Comparison of ENCODE assay signal across 10 cellular contexts in genomic region chr13:105410602-105411001, GRCh38. TPM values are rescaled to one million over a fixed set of nuclear protein-coding genes. Genes with fewer than 3 reads are reported as not detected.
A peak's percentile ranks its signal among the peaks of the same experiment; 100 is the strongest.
DNase-seq lines count a peak whose midpoint lies in the region; ATAC-seq and TF ChIP-seq lines count a peak whose summit lies in the region.
"Had no signal": no experiment of that assay in that cellular context is flagged by ENCODE, and none has a peak within 500 bp of the region (broad histone marks: within the 10 kb centered on the region; RNA-seq: fewer than 3 reads in every experiment).

No MANE protein-coding gene starts in this region.

- H3K4me3 ChIP-seq in BJ (ENCODE audit: low read depth, low read length) = no peak overlapping the region
- H3K4me3 ChIP-seq in Jurkat, Clone E6-1 (ENCODE audit: low read length) = no peak overlapping the region

- CTCF ChIA-PET in BJ (lab: Yijun Ruan, JAX) = interaction anchor here (0.7 to 2.1 kb wide), 25 partner anchors 10 to 1127 kb away, joined by 3 to 9 read pairs (median 4); no protein-coding TSS in a partner anchor

- H3K27me3 Mint-ChIP-seq in glutamatergic neuron (ENCODE audit: unreplicated experiment) = peaks cover 2% of the 10 kb centered on the region
- no peaks in the 10 kb centered on the region for H3K27me3 Mint-ChIP-seq in activated T-helper 17 cell treated with anti-CD3 and anti-CD28 coated beads, Interleukin-2, amount 50 U/mL, for 72 hours

- no peaks in the 10 kb centered on the region for H3K36me3 Mint-ChIP-seq in glutamatergic neuron (ENCODE audit: unreplicated experiment)
- H3K36me3 Mint-ChIP-seq in activated T-helper 17 cell treated with anti-CD3 and anti-CD28 coated beads, Interleukin-2, amount 50 U/mL, for 72 hours (ENCODE audit: low read depth) = no peaks in the 10 kb centered on the region

- no peak overlapping the region for H3K27ac Mint-ChIP-seq in glutamatergic neuron (ENCODE audit: unreplicated experiment)
- no peak overlapping the region for H3K27ac Mint-ChIP-seq in activated T-helper 17 cell treated with anti-CD3 and anti-CD28 coated beads, Interleukin-2, amount 50 U/mL, for 72 hours

- ATAC-seq in activated T-helper 17 cell treated with anti-CD3 and anti-CD28 coated beads, Interleukin-2, amount 50 U/mL, for 72 hours (replicated peaks) = no peak
- ATAC-seq in GM21526 (IDR thresholded peaks at IDR 0.05; ENCODE audit: low FRiP score, unreplicated experiment) (no peak), GM21367 (IDR thresholded peaks at IDR 0.05; ENCODE audit: unreplicated experiment) (no peak)

- TF ChIP-seq CTCF in BJ (IDR thresholded peaks at IDR 0.05; ENCODE audit: insufficient read depth, low read depth, low read length) (peak; percentile 88), glutamatergic neuron (IDR thresholded peaks at IDR 0.05; ENCODE audit: partially characterized antibody, unreplicated experiment) (peak; percentile 76)

- POLR2A ChIA-PET in BJ (lab: Charles Lee) = interaction anchor here (0.7 kb wide), 1 partner anchor 105 kb away, joined by 3 read pairs; no protein-coding TSS in a partner anchor

- DNase-seq in BJ (ENCODE audit: low read depth) = peak; percentile 5
- peak; percentile 23 for DNase-seq in Jurkat, Clone E6-1 (ENCODE audit: low read depth, low spot score)
- peak; percentile 1 for DNase-seq in activated T-cell treated with anti-CD3 and anti-CD28 coated beads for 4 hours
- DNase-seq in glutamatergic neuron = peak; percentile 87
- peak; percentile 0 for DNase-seq in pulmonary artery endothelial cell (ENCODE audit: low read depth, low spot score)

- no peaks in the 10 kb centered on the region for H3K36me3 ChIP-seq in BJ (ENCODE audit: control insufficient read depth, insufficient read depth, low read length)

- H3K9me3 Mint-ChIP-seq in glutamatergic neuron (ENCODE audit: unreplicated experiment) = peaks cover 2% of the 10 kb centered on the region
- peaks cover 3% of the 10 kb centered on the region for H3K9me3 Mint-ChIP-seq in activated T-helper 17 cell treated with anti-CD3 and anti-CD28 coated beads, Interleukin-2, amount 50 U/mL, for 72 hours

- H3K4me1 Mint-ChIP-seq in glutamatergic neuron (ENCODE audit: low read depth, unreplicated experiment) = no peaks in the 10 kb centered on the region
- H3K4me1 Mint-ChIP-seq in activated T-helper 17 cell treated with anti-CD3 and anti-CD28 coated beads, Interleukin-2, amount 50 U/mL, for 72 hours = no peaks in the 10 kb centered on the region

- H3K27me3 ChIP-seq in BJ (ENCODE audit: control insufficient read depth, insufficient read depth, low read length) = no peaks in the 10 kb centered on the region

- H3K4me3 Mint-ChIP-seq in glutamatergic neuron (ENCODE audit: unreplicated experiment) = no peak overlapping the region
- no peak overlapping the region for H3K4me3 Mint-ChIP-seq in activated T-helper 17 cell treated with anti-CD3 and anti-CD28 coated beads, Interleukin-2, amount 50 U/mL, for 72 hours

RNA-seq across cellular contexts. Expression of gene DAOA, which starts 55.2 kb away (rescaled TPM):
- polyA plus RNA-seq in BJ (2011; rRNA removed) = not detected in 2 replicates
- not detected in 2 replicates for polyA minus RNA-seq in BJ (2011; rRNA and poly(A)+ RNA removed)
- not detected for polyA plus RNA-seq in Jurkat, Clone E6-1 (2012; ENCODE audit: insufficient read depth, insufficient read length)
- total RNA-seq in glutamatergic neuron (ENCODE audit: unreplicated experiment) (not detected), pulmonary artery endothelial cell (not detected in 2 replicates)
- total RNA-seq in activated T-helper 17 cell treated with anti-CD3 and anti-CD28 coated beads, Interleukin-2, amount 50 U/mL, for 72 hours = not detected
- total RNA-seq: dermis microvascular lymphatic vessel endothelial cell, subcutaneous adipose tissue had no signal

Comparison
In these comparisons a context has a peak if more than half of its experiments do, and no peak if none do; other contexts are left out.
1. DNase-seq: peak in every context shown above with its lines; median percentile 87 in glutamatergic neuron; 23 in Jurkat, Clone E6-1; 5 in BJ; 1 in activated T-cell treated with anti-CD3 and anti-CD28 coated beads for 4 hours; 0 in pulmonary artery endothelial cell.